Comparison of ENCODE assay signal across 1 cellular context in the genomic region with DNA sequence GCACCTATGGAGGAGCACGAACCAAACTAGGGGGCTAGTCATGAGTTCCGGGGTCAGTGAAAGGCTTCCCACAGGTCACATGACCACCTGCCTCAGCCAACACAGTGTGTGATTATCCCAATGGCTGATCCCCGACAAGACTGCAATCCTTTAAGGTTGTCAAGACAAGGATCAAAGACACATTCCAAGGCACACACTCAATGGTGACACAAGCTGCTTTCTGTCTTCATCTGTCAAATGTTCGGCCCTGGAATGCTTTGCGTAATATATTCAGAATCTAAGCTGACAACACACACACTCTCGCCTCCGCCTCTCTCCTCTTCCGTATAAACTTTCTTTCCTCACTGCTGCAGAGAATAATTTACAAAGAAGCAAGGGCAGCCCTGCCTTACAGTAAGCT.
TF ChIP-seq lines count a peak whose summit lies in the region.

No MANE protein-coding gene starts in this region.

TF ChIP-seq in SK-N-SH, 30 proteins besides CTCF, POLR2A, EP300 and RAD21 (continued from another document):
- no peak for TF ChIP-seq ZBTB33 (IDR thresholded peaks at IDR 0.05; ENCODE audit: borderline replicate concordance, low read depth)
- no peak for TF ChIP-seq USF2 (IDR thresholded peaks at IDR 0.05; ENCODE audit: borderline replicate concordance, low read depth, low read length)
- TF ChIP-seq GATA2 (CRISPR knock-in tag; IDR thresholded peaks at IDR 0.05): no peak
- TF ChIP-seq FOXJ3 (CRISPR knock-in tag; IDR thresholded peaks at IDR 0.05): no peak
- TF ChIP-seq MEF2A (IDR thresholded peaks at IDR 0.05; ENCODE audit: borderline replicate concordance, low read depth): no peak
- TF ChIP-seq YY1 (IDR thresholded peaks at IDR 0.05; ENCODE audit: low read depth): no peak
- no peak for TF ChIP-seq JUND (IDR thresholded peaks at IDR 0.05)
- no peak for TF ChIP-seq CHD2 (IDR thresholded peaks at IDR 0.05; ENCODE audit: low read length, partially characterized antibody)
- TF ChIP-seq NFIC (IDR thresholded peaks at IDR 0.05; ENCODE audit: borderline replicate concordance): no peak
- TF ChIP-seq IRF3 (IDR thresholded peaks at IDR 0.05; ENCODE audit: low read depth, low read length): no peak
- TF ChIP-seq POLR2AphosphoS5 (IDR thresholded peaks at IDR 0.05; ENCODE audit: low read depth, low read length): 0 out of 2 replicates have a peak, but pooled peaks have one; percentile 21
- no peak for TF ChIP-seq NRF1 (IDR thresholded peaks at IDR 0.05; ENCODE audit: low read depth, low read length)
TF ChIP-seq in SK-N-SH: peak in this region for 4.
